In the genomic region with DNA sequence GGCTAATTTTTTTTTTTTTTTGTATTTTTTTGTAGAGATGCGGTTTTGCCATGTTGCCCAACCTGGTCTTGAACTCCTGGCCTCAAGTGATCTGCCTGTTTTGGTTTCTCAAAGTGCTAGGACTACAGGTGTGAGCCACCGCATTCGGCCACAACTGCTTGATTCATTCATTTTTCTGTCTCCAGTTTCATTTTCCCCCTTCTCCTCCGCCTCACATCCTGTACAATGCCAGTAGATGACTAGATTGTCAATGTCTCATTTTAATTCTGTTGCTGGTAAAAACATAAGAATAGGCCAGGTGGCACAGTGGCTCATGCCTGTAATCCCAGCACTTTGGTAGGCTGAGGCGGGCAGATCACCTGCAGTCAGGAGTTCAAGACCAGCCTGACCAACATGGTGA, we compare ENCODE assay signal across 8 cellular contexts. TPM values are rescaled to one million over a fixed set of nuclear protein-coding genes. Genes with fewer than 3 reads are reported as not detected.
DNase-seq lines count a peak whose midpoint lies in the region; ATAC-seq and TF ChIP-seq lines count a peak whose summit lies in the region.

No MANE protein-coding gene starts in this region.

- no peak overlapping the region for H2BK20ac ChIP-seq in H9 (ENCODE audit: low read depth, low read length, poor library complexity, severe bottlenecking)

- H2AK5ac ChIP-seq in H9 (ENCODE audit: insufficient read length, low read length), result no peak overlapping the region

- no peaks in the 10 kb centered on the region for H3K9me3 ChIP-seq in DND-41 (ENCODE audit: insufficient read depth, low read length, severe bottlenecking)
- no peaks in the 10 kb centered on the region for H3K9me3 ChIP-seq in H9 (ENCODE audit: control insufficient read depth, low read depth, low read length)
- no peaks in the 10 kb centered on the region for H3K9me3 ChIP-seq in colonic mucosa

- no peak overlapping the region for H3K56ac ChIP-seq in H9 (ENCODE audit: insufficient read length, low read depth, low read length)

- H3K79me1 ChIP-seq in H9 (ENCODE audit: insufficient read depth, low read depth, low read length, poor library complexity, severe bottlenecking), result no peaks in the 10 kb centered on the region

- no peak overlapping the region for H2BK120ac ChIP-seq in H9 (ENCODE audit: low read depth, low read length, poor library complexity, severe bottlenecking)

- intact Hi-C loops in colonic mucosa (cut with DNase I), result no loop called here

- H3K18ac ChIP-seq in H9 (ENCODE audit: insufficient read length, low read depth, low read length), result no peak overlapping the region

- H4K5ac ChIP-seq in H9 (ENCODE audit: insufficient read length, low read depth, low read length), result no peak overlapping the region

- H3K4me3 ChIP-seq in DND-41 (ENCODE audit: low read depth in 1 of 2, low read length in 2 of 2) (no peak overlapping the region), colonic mucosa (no peak overlapping the region)

- no CpG with 5 or more reads among the region's 5 CpGs for WGBS in H9 (ENCODE audit: extremely low coverage, insufficient read length, low lambda C conversion rate)

- H3K4me2 ChIP-seq in DND-41 (ENCODE audit: insufficient read depth, low read length) (no peak overlapping the region), H9 (ENCODE audit: insufficient read depth, insufficient read length, low read length) (no peak overlapping the region)

- no peaks in the 10 kb centered on the region for H3K23me2 ChIP-seq in H9 (ENCODE audit: insufficient read length, low read depth, low read length, poor library complexity, severe bottlenecking)

- H3K9ac ChIP-seq in DND-41 (ENCODE audit: low read depth, low read length) (no peak overlapping the region), H9 (ENCODE audit: extremely low read depth, insufficient read length, low read length) (no peak overlapping the region), colonic mucosa (ENCODE audit: low read depth in 2 of 2, low read length in 2 of 2) (no peak overlapping the region)

- H2AFZ ChIP-seq in DND-41 (ENCODE audit: low read depth, low read length) (no peak overlapping the region), H9 (ENCODE audit: low read length) (no peak overlapping the region)

- no peak overlapping the region for H2BK5ac ChIP-seq in H9 (ENCODE audit: insufficient read length, low read length)

- ATAC-seq in DND-41 (ENCODE audit: insufficient read depth, low read depth) (no peak), GM19328 (IDR thresholded peaks at IDR 0.05; ENCODE audit: unreplicated experiment) (no peak)

- H3K14ac ChIP-seq in H9 (ENCODE audit: insufficient read depth, low read length), result no peak overlapping the region

- H3K27me3 ChIP-seq in DND-41 (ENCODE audit: insufficient read depth, low read length, poor library complexity), result no peaks in the 10 kb centered on the region
- no peaks in the 10 kb centered on the region for H3K27me3 ChIP-seq in H9 (ENCODE audit: insufficient read depth, low read length)
- no peaks in the 10 kb centered on the region for H3K27me3 ChIP-seq in colonic mucosa

- H3K23ac ChIP-seq in H9 (ENCODE audit: insufficient read length, low read depth, low read length), result no peak overlapping the region

- H3K27ac ChIP-seq in DND-41 (ENCODE audit: low read length) (no peak overlapping the region), H9 (ENCODE audit: insufficient read length, low read depth, low read length) (no peak overlapping the region), colonic mucosa (peak overlapping the region; percentile 85)

- H3K27ac Mint-ChIP-seq in H9, result peak overlapping the region in 2 of 3 experiments; percentile 3 to 26; a peak in 2 of 7 replicates

- H3K36me3 ChIP-seq in DND-41 (ENCODE audit: insufficient read depth, low read length), result no peaks in the 10 kb centered on the region
- H3K36me3 ChIP-seq in colonic mucosa, result no peaks in the 10 kb centered on the region

- H4K20me1 ChIP-seq in DND-41 (ENCODE audit: insufficient read depth, low read length) (no peaks in the 10 kb centered on the region), H9 (ENCODE audit: control insufficient read depth, insufficient read depth, insufficient read length) (no peaks in the 10 kb centered on the region)

- H3K9me3 Mint-ChIP-seq in H9, result no peaks in the 10 kb centered on the region

- H3K79me2 ChIP-seq in DND-41 (ENCODE audit: insufficient read depth, low read length), result no peaks in the 10 kb centered on the region
- no peaks in the 10 kb centered on the region for H3K79me2 ChIP-seq in H9 (ENCODE audit: insufficient read depth, low read length)

- H3K4me3 Mint-ChIP-seq in H9, result no peak overlapping the region

- H3K36me3 Mint-ChIP-seq in H9 (ENCODE audit: insufficient read depth in 1 of 3, low read depth in 3 of 3), result no peaks in the 10 kb centered on the region

- H4K8ac ChIP-seq in H9 (replicated peaks; ENCODE audit: insufficient read length, low read depth, low read length), result no peak overlapping the region

- H3K27me3 Mint-ChIP-seq in H9 (ENCODE audit: low read depth), result no peaks in the 10 kb centered on the region

- H3T11ph ChIP-seq in H9 (ENCODE audit: low read length), result no peak overlapping the region

- H3K4ac ChIP-seq in H9 (ENCODE audit: low read depth, low read length), result no peak overlapping the region

- DNase-seq in DND-41, result peak; percentile 12
- no peak for DNase-seq in H9
- peak; percentile 35 for DNase-seq in T follicular helper cell (ENCODE audit: low read depth)
- DNase-seq in colonic mucosa, result no peak
- no peak for DNase-seq in A172 (ENCODE audit: low spot score)
- no peak for DNase-seq in NCI-H526 treated with DMSO at 0.1 percent for 48 hours (lab: John Stamatoyannopoulos, UW)
- no peak for DNase-seq in hippocampal formation (lab: John Stamatoyannopoulos, UW)

- H3K4me1 ChIP-seq in DND-41 (ENCODE audit: insufficient read depth, low read length), result peaks cover 28% of the 10 kb centered on the region
- peaks cover 4% of the 10 kb centered on the region; the same call in 1 of the 2 replicates for H3K4me1 ChIP-seq in H9 (ENCODE audit: insufficient read depth, low read length)
- H3K4me1 ChIP-seq in colonic mucosa, result peaks cover 12% of the 10 kb centered on the region

- H2BK15ac ChIP-seq in H9 (ENCODE audit: low read depth, low read length), result no peak overlapping the region

- H4K91ac ChIP-seq in H9 (ENCODE audit: insufficient read length, low read depth, low read length), result no peak overlapping the region

- H3K4me1 Mint-ChIP-seq in H9, result peaks cover 23 to 24% of the 10 kb centered on the region in 2 experiments

- no peak overlapping the region for H2BK12ac ChIP-seq in H9 (ENCODE audit: insufficient read length, low read depth, low read length)

- no peak for TF ChIP-seq CTCF in DND-41 (IDR thresholded peaks at IDR 0.05; ENCODE audit: borderline replicate concordance, extremely low read depth, low read length, poor library complexity, severe bottlenecking)
- no peak for TF ChIP-seq CTCF in H9 (conservative IDR thresholded peaks at IDR 0.05)
- TF ChIP-seq CTCF in colonic mucosa (IDR thresholded peaks at IDR 0.05), result no peak

RNA-seq across cellular contexts. Expression of gene ZNF592, which starts 12.0 kb away (rescaled TPM):
- total RNA-seq in H9 (2021), result 32.7 and 34.6 TPM in 2 replicates
- total RNA-seq in colonic mucosa, result 10 to 100 TPM; 25.9 to 27.0 TPM
- 5.6 and 6.9 TPM in 2 replicates for total RNA-seq in A172 (2014; rRNA removed; shearing (Covaris generic))

RNA-seq across cellular contexts. Expression of gene SEC11A, which starts 20.4 kb away (rescaled TPM):
- 250 and 252 TPM in 2 replicates for total RNA-seq in H9 (2021)
- 100 to 1,000 TPM; 146 to 154 TPM for total RNA-seq in colonic mucosa
- total RNA-seq in A172 (2014; rRNA removed; shearing (Covaris generic)), result 262 and 270 TPM in 2 replicates

Comparison
In these comparisons a context has a peak if more than half of its experiments do, and no peak if none do; other contexts are left out.
1. DNase-seq: peak in DND-41 (single experiment) and T follicular helper cell (single experiment); none in H9 (single experiment), colonic mucosa (single experiment), A172 (single experiment), NCI-H526 treated with DMSO at 0.1 percent for 48 hours (single experiment) and hippocampal formation (0 of 2).